Comparison of ENCODE assay signal across 9 cellular contexts in genomic region chr6:90295854-90296345, GRCh38. TPM values are rescaled to one million over a fixed set of nuclear protein-coding genes. Genes with fewer than 3 reads are reported as not detected.
DNase-seq lines count a peak whose midpoint lies in the region; ATAC-seq, FAIRE-seq and TF ChIP-seq lines count a peak whose summit lies in the region.
"Had no signal": no experiment of that assay in that cellular context is flagged by ENCODE, and none has a peak within 500 bp of the region (broad histone marks: within the 10 kb centered on the region; RNA-seq: fewer than 3 reads in every experiment).

No MANE protein-coding gene starts in this region.

- H3K36me3 Mint-ChIP-seq in activated CD4-positive, alpha-beta memory T cell treated with anti-CD3 and anti-CD28 coated beads for 36 hours = peaks cover 23% of the 10 kb centered on the region

- WGBS in ectodermal cell, 2 experiments = 0% methylated on average over 59 of the region's 59 CpGs
- 1% methylated on average over 16 of the region's 59 CpGs for WGBS in right lobe of liver (ENCODE audit: insufficient coverage, low coverage, low lambda C conversion rate, missing lambda C conversion rate)

- FAIRE-seq in RCC 7860 (lab: Jason Lieb, UNC) = no peak
- FAIRE-seq: colon had no signal

- H3K36me3 ChIP-seq in DOHH2 (ENCODE audit: control insufficient read depth, low read length) (peaks cover 64% of the 10 kb centered on the region), ectodermal cell (ENCODE audit: control insufficient read depth, insufficient read depth, low read length) (no peaks in the 10 kb centered on the region), right lobe of liver (no peaks in the 10 kb centered on the region)

- peak overlapping the region; percentile 86 for H3K27ac Mint-ChIP-seq in activated CD4-positive, alpha-beta memory T cell treated with anti-CD3 and anti-CD28 coated beads for 36 hours

- H3K4me1 Mint-ChIP-seq in activated CD4-positive, alpha-beta memory T cell treated with anti-CD3 and anti-CD28 coated beads for 36 hours (ENCODE audit: low read depth) = peaks cover 38% of the 10 kb centered on the region

- peak overlapping the region; percentile 94 for H3K4me2 ChIP-seq in DOHH2 (ENCODE audit: low read length)

- CTCF ChIA-PET in activated CD4-positive, alpha-beta memory T cell treated with anti-CD3 and anti-CD28 coated beads for 36 hours (lab: Charles Lee) = interaction anchor here (0.5 to 7.4 kb wide), 15 partner anchors 10 to 422 kb away, joined by 3 to 48 read pairs (median 4); no protein-coding TSS in a partner anchor

- H3K4me3 Mint-ChIP-seq in activated CD4-positive, alpha-beta memory T cell treated with anti-CD3 and anti-CD28 coated beads for 36 hours = peak overlapping the region; percentile 79

- peaks cover 59% of the 10 kb centered on the region for H3F3A ChIP-seq in DOHH2 (ENCODE audit: control insufficient read depth, insufficient read depth)

- peaks cover 9% of the 10 kb centered on the region for H3K27me3 Mint-ChIP-seq in activated CD4-positive, alpha-beta memory T cell treated with anti-CD3 and anti-CD28 coated beads for 36 hours

- DNase-seq in NCI-H345 treated with DMSO at 0.1 percent for 48 hours (lab: John Stamatoyannopoulos, UW; ENCODE audit: unreplicated experiment) = peak; percentile 17
- DNase-seq in activated CD4-positive, alpha-beta memory T cell treated with anti-CD3 and anti-CD28 coated beads for 36 hours = peak; percentile 79
- DNase-seq in right lobe of liver = peak; percentile 69 to 75 (median 73)
- DNase-seq in stimulated activated CD4-positive, alpha-beta T cell treated with anti-CD3 and anti-CD28 coated beads, Interleukin-4, amount 100 ng/mL, for 4 hours = peak; percentile 56 to 64
- no peak for DNase-seq in RCC 7860 (ENCODE audit: low spot score)

- peaks cover 10% of the 10 kb centered on the region; the same call in 1 of the 2 replicates for H4K20me1 ChIP-seq in DOHH2 (ENCODE audit: control insufficient read depth, insufficient read depth, low read depth, low read length)

- H3K9me3 ChIP-seq in DOHH2 (ENCODE audit: control insufficient read depth, insufficient read depth, low read length) (no peaks in the 10 kb centered on the region), ectodermal cell (ENCODE audit: control insufficient read depth, low read length) (no peaks in the 10 kb centered on the region), right lobe of liver (no peaks in the 10 kb centered on the region)

- intact Hi-C loops in activated CD4-positive, alpha-beta memory T cell treated with anti-CD3 and anti-CD28 coated beads for 36 hours (cut with micrococcal nuclease) = loop anchor here (1.0 to 2.0 kb wide), 6 partner anchors 11 to 183 kb away; no protein-coding TSS in a partner anchor
- intact Hi-C loops in right lobe of liver (cut with DNase I) = no loop called here

- H3K9me2 ChIP-seq in DOHH2 (replicated peaks; ENCODE audit: control insufficient read depth, low read length) = no peaks in the 10 kb centered on the region

- H3K27me3 ChIP-seq in DOHH2 (ENCODE audit: control insufficient read depth, low read length) (no peaks in the 10 kb centered on the region), ectodermal cell (ENCODE audit: control insufficient read depth, insufficient read depth, low read length, poor library complexity, severe bottlenecking) (peaks cover 31% of the 10 kb centered on the region), right lobe of liver (no peaks in the 10 kb centered on the region)

- TF ChIP-seq CTCF in DOHH2 (IDR thresholded peaks at IDR 0.05; ENCODE audit: low read depth, low read length, poor library complexity, severe bottlenecking) = no peak
- TF ChIP-seq CTCF in right lobe of liver (IDR thresholded peaks at IDR 0.05) = peak in 2 of 4 donors; percentile 15 to 24

- H3K9me3 Mint-ChIP-seq in activated CD4-positive, alpha-beta memory T cell treated with anti-CD3 and anti-CD28 coated beads for 36 hours = no peaks in the 10 kb centered on the region

- H3K27ac ChIP-seq in DOHH2 (ENCODE audit: low read depth, low read length) (peak overlapping the region; percentile 96), ectodermal cell (ENCODE audit: insufficient read depth, low read depth, low read length, poor library complexity, severe bottlenecking) (peak overlapping the region; percentile 21), right lobe of liver (peak overlapping the region; percentile 44 to 89 (median 78))

- peak; percentile 53 for ATAC-seq in HG02678 (IDR thresholded peaks at IDR 0.05; ENCODE audit: unreplicated experiment)
- ATAC-seq in right lobe of liver = peak; percentile 55 to 77 (median 62)

- H3K4me1 ChIP-seq in DOHH2 (ENCODE audit: control insufficient read depth, low read length) (peaks cover 67% of the 10 kb centered on the region), ectodermal cell (ENCODE audit: control insufficient read depth, insufficient read depth, low read length) (peaks cover 13% of the 10 kb centered on the region), right lobe of liver (peaks cover 0 to 38% (median 14%) of the 10 kb centered on the region in 4 donors)

- H3K79me2 ChIP-seq in DOHH2 (ENCODE audit: control insufficient read depth, low read length) = peaks cover 98% of the 10 kb centered on the region

- POLR2A ChIA-PET in activated CD4-positive, alpha-beta memory T cell treated with anti-CD3 and anti-CD28 coated beads for 36 hours (lab: Charles Lee) = interaction anchor here (0.5 to 2.7 kb wide), 24 partner anchors 8 to 217 kb away, joined by 3 to 17 read pairs (median 4); no protein-coding TSS in a partner anchor

- H3K4me3 ChIP-seq in DOHH2 (ENCODE audit: low read length) (peak overlapping the region; percentile 79), ectodermal cell (ENCODE audit: insufficient read depth, low read depth, low read length) (peak overlapping the region; percentile 65), right lobe of liver (peak overlapping the region; percentile 60 to 78 (median 72))

- TF ChIP-seq POLR2A in right lobe of liver (IDR thresholded peaks at IDR 0.05) = peak; percentile 68

RNA-seq across cellular contexts. Expression of gene BACH2, which starts 0.7 kb away (rescaled TPM):
- 10 to 100 TPM; 49.2 to 55.4 TPM for total RNA-seq in activated CD4-positive, alpha-beta memory T cell treated with anti-CD3 and anti-CD28 coated beads for 36 hours
- 9.9 TPM for polyA plus RNA-seq in ectodermal cell (2013, experiment 1 of 4)
- polyA plus RNA-seq in ectodermal cell (2013, experiment 2 of 4) = 13.0 TPM
- polyA plus RNA-seq in ectodermal cell (2013, experiment 3 of 4) = 7.6 TPM
- 9.0 TPM for polyA plus RNA-seq in ectodermal cell (2013, experiment 4 of 4)
- total RNA-seq in right lobe of liver = 10 to 100 TPM in 1 of 6 experiments, 1 to 10 TPM in 5; 2.6 to 12.6 (median 3.1) TPM

Comparison
In these comparisons a context has a peak if more than half of its experiments do, and no peak if none do; other contexts are left out.
1. H3K27ac ChIP-seq: peak in every context shown above with its lines; median percentile 96 in DOHH2; 78 in right lobe of liver; 21 in ectodermal cell.